ENCODE assay signal across 21 cellular contexts in genomic region chr3:145623349-145623748, GRCh38.
"Had no signal": no experiment of that assay in that cellular context is flagged by ENCODE, and none has a peak within 500 bp of the region (broad histone marks: within the 10 kb centered on the region; RNA-seq: fewer than 3 reads in every experiment).

No MANE protein-coding gene starts in this region.

- ATAC-seq: activated CD8-positive, alpha-beta T cell treated with anti-CD3 and anti-CD28 coated beads, Interleukin-2, amount 10 ng/mL, durations not matched to agents 7 days and 5 days; activated T-helper 17 cell treated with anti-CD3 and anti-CD28 coated beads, Interleukin-2, amount 50 U/mL, for 72 hours; esophagus mucosa; left ventricle myocardium superior; natural killer cell treated with Interleukin-12 subunit alpha and Interleukin-12 subunit beta and Interleukin-15 and Interleukin-18, amount 100 ng/mL, for 72 hours had no signal

- H3K9me3 ChIP-seq: prostate gland, spleen, thoracic aorta, vagina had no signal

- H3K4me3 ChIP-seq: prostate gland, spleen, thoracic aorta, vagina had no signal

- FAIRE-seq: endometrium, TTC549 had no signal

- H3K36me3 ChIP-seq: prostate gland, spleen, thoracic aorta, vagina, WERI-Rb-1 had no signal

- H3K27ac ChIP-seq: prostate gland, spleen, thoracic aorta, vagina, WERI-Rb-1 had no signal

- H3K4me1 ChIP-seq: prostate gland, spleen had no signal

- DNase-seq: activated CD4-positive, alpha-beta T cell treated with anti-CD3 and anti-CD28 coated beads, Interleukin-2, amount 10 ng/mL, durations not matched to agents 7 days and 5 days; activated CD4-positive, CD25-positive, alpha-beta regulatory T cell treated with anti-CD3 and anti-CD28 coated beads, Interleukin-2, amount 50 U/mL, for 72 hours; activated CD8-positive, alpha-beta T cell treated with anti-CD3 and anti-CD28 coated beads, Interleukin-2, amount 10 ng/mL, durations not matched to agents 7 days and 5 days; activated T-cell treated with anti-CD3 and anti-CD28 coated beads, Interleukin-2, amount 50 U/mL, for 1 hour; amniotic stem cell; effector CD4-positive, alpha-beta T cell; hippocampal formation; left ventricle myocardium superior; spleen; stimulated activated CD4-positive, alpha-beta T cell treated with anti-CD3 and anti-CD28 coated beads, Interleukin-4, amount 100 ng/mL, for 1 hour; stimulated activated naive CD4-positive, alpha-beta T cell; T-helper 1 cell; WERI-Rb-1 had no signal

- H3K27me3 ChIP-seq: spleen, vagina had no signal
